In genomic region chr4:152100378-152101201, GRCh38 we compare ENCODE assay signal across 8 cellular contexts.
A peak's percentile ranks its signal among the peaks of the same experiment; 100 is the strongest.
DNase-seq lines count a peak whose midpoint lies in the region; ATAC-seq and TF ChIP-seq lines count a peak whose summit lies in the region.

No MANE protein-coding gene starts in this region.

- intact Hi-C loops in lower lobe of right lung (cut with DNase I): no loop called here

- H3K36me3 ChIP-seq in lower lobe of right lung: no peaks in the 10 kb centered on the region

- peak overlapping the region; percentile 79 for H3K4me3 Mint-ChIP-seq in activated T-cell treated with anti-CD3 and anti-CD28 coated beads, Interleukin-2, amount 50 U/mL, for 4 hours

- H3K4me1 ChIP-seq in lower lobe of right lung: peaks cover 10% of the 10 kb centered on the region

- H3K36me3 Mint-ChIP-seq in activated T-cell treated with anti-CD3 and anti-CD28 coated beads, Interleukin-2, amount 50 U/mL, for 4 hours (ENCODE audit: insufficient read depth): peaks cover 6% of the 10 kb centered on the region

- H3K9me3 Mint-ChIP-seq in activated T-cell treated with anti-CD3 and anti-CD28 coated beads, Interleukin-2, amount 50 U/mL, for 4 hours: no peaks in the 10 kb centered on the region

- H3K4me1 Mint-ChIP-seq in activated T-cell treated with anti-CD3 and anti-CD28 coated beads, Interleukin-2, amount 50 U/mL, for 4 hours (ENCODE audit: low read depth): peaks cover 93% of the 10 kb centered on the region

- peak; percentile 84 to 88 for ATAC-seq in activated T-cell treated with anti-CD3 and anti-CD28 coated beads, Interleukin-2, amount 50 U/mL, for 4 hours
- peak; percentile 52 to 67 for ATAC-seq in lower lobe of right lung
- ATAC-seq in HG02870 (IDR thresholded peaks at IDR 0.05; ENCODE audit: unreplicated experiment): no peak
- no peak for ATAC-seq in HG03135 (IDR thresholded peaks at IDR 0.05; ENCODE audit: unreplicated experiment)

- H3K9me3 ChIP-seq in lower lobe of right lung: no peaks in the 10 kb centered on the region

- TF ChIP-seq CTCF in GM12865 (IDR thresholded peaks at IDR 0.05; ENCODE audit: insufficient read depth, low read depth, low read length, missing control alignments) (no peak), lower lobe of right lung (IDR thresholded peaks at IDR 0.05) (no peak)

- no peaks in the 10 kb centered on the region for H3K27me3 ChIP-seq in lower lobe of right lung (ENCODE audit: low read depth)

- H3K4me3 ChIP-seq in GM12865 (ENCODE audit: low read depth, low read length) (no peak overlapping the region), lower lobe of right lung (no peak overlapping the region)
- peak overlapping the region; percentile 59 for H3K4me3 ChIP-seq in Jurkat, Clone E6-1 (ENCODE audit: low read length)

- DNase-seq in GM12865 (ENCODE audit: low read depth): peak; percentile 61
- peak; percentile 91 for DNase-seq in Jurkat, Clone E6-1 (ENCODE audit: low read depth, low spot score)
- DNase-seq in activated T-cell treated with anti-CD3 and anti-CD28 coated beads, Interleukin-2, amount 50 U/mL, for 4 hours: peak; percentile 70
- no peak for DNase-seq in lower lobe of right lung
- peak; percentile 69 to 99 (median 86) for DNase-seq in stimulated activated naive CD4-positive, alpha-beta T cell (lab: John Stamatoyannopoulos, UW)
- DNase-seq in ureter (ENCODE audit: low spot score): no peak

- no peaks in the 10 kb centered on the region for H3K27me3 Mint-ChIP-seq in activated T-cell treated with anti-CD3 and anti-CD28 coated beads, Interleukin-2, amount 50 U/mL, for 4 hours (ENCODE audit: low read depth)

- H3K27ac ChIP-seq in lower lobe of right lung: peak overlapping the region; percentile 44

Comparison
In these comparisons a context has a peak if more than half of its experiments do, and no peak if none do; other contexts are left out.
1. DNase-seq: peak in GM12865 (single experiment), Jurkat, Clone E6-1 (single experiment), activated T-cell treated with anti-CD3 and anti-CD28 coated beads, Interleukin-2, amount 50 U/mL, for 4 hours (single experiment) and stimulated activated naive CD4-positive, alpha-beta T cell (6 of 6); none in lower lobe of right lung (single experiment) and ureter (single experiment).
2. ATAC-seq: peak in activated T-cell treated with anti-CD3 and anti-CD28 coated beads, Interleukin-2, amount 50 U/mL, for 4 hours (2 of 2) and lower lobe of right lung (2 of 2); none in HG02870 (single experiment) and HG03135 (single experiment).